ENCODE assay signal across 1 cellular context in the genomic region with DNA sequence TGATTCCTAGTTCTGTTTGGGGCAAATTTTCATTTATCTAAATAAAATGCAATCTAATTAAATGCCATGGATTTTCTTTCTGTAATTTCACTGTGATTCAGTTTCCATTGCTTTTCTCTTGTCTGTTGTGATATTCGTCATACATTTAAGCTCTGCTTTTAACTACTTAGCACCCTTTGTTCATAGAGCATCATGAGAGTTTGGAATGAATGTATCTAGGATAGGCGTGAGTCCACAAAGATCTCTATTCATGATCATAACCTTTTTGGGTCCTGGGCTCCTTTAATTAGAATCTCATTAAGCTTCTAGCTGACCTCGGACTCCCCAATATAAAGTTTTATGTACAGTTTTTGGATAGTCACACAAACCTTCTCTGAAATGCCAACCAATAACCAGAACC.
TF ChIP-seq lines count a peak whose summit lies in the region.

No MANE protein-coding gene starts in this region.

TF ChIP-seq in HCT116, 20 proteins besides CTCF, POLR2A, EP300 and RAD21 (continued from another document):
- TF ChIP-seq, protein P1, sequence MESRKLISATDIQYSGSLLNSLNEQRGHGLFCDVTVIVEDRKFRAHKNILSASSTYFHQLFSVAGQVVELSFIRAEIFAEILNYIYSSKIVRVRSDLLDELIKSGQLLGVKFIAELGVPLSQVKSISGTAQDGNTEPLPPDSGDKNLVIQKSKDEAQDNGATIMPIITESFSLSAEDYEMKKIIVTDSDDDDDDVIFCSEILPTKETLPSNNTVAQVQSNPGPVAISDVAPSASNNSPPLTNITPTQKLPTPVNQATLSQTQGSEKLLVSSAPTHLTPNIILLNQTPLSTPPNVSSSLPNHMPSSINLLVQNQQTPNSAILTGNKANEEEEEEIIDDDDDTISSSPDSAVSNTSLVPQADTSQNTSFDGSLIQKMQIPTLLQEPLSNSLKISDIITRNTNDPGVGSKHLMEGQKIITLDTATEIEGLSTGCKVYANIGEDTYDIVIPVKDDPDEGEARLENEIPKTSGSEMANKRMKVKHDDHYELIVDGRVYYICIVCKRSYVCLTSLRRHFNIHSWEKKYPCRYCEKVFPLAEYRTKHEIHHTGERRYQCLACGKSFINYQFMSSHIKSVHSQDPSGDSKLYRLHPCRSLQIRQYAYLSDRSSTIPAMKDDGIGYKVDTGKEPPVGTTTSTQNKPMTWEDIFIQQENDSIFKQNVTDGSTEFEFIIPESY (IDR thresholded peaks at IDR 0.05; ENCODE audit: extremely low read depth, insufficient replicate concordance, low read length) = no peak
- peak; percentile 1 for TF ChIP-seq YY1 (IDR thresholded peaks at IDR 0.05; ENCODE audit: extremely low read depth, insufficient replicate concordance, low read depth, low read length)
- TF ChIP-seq FOSL1 (IDR thresholded peaks at IDR 0.05; ENCODE audit: low read depth) = 0 out of 2 replicates have a peak, but pooled peaks have one; percentile 9
- peak; percentile 35; the same call in 1 of the 2 replicates for TF ChIP-seq SIN3A (IDR thresholded peaks at IDR 0.05; ENCODE audit: low read depth)
- peak; percentile 58 for TF ChIP-seq CBX3 (IDR thresholded peaks at IDR 0.05; ENCODE audit: low read depth)
